ENCODE assay signal across 9 cellular contexts in the genomic region with DNA sequence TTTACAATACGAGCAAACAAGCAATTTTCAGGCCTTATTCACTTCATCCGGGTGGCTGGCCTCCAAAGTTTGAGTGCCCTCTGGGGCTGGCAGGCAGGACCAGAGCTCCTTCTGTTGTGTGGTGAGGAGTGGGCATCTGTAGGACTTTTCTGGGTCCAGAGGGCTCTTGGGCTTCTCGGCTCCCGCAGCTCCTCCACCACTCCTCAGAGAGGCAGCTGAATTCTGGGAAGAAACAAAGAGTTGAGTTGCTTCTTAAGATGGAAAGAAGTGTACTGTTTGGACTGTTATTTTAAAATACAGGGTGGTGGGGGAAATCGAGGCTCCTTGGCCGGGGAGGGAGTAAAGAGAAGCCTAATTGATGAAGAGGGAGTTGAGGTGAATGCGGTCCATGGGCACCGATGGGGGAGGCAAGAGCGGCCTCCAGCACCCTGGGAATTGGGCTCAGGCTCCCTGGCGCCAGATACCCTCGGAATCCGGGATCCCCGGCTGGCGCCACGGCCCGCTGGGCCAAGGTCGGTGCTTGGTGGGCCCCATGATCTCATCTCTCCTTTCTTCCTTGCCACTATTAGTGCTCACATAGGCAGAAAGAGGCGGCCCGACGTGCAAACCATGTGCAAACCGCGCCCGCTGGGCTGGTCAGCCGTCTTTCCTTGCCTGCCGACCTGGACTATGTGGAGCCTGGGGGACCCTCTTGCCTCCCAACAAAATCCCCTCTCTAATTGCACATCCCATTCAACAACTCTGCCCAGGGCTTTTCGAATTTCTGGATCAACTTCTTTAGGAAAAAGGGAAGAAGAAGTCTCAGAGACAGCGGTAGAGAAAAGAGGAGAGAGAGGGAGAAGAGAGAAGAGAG. TPM values are rescaled to one million over a fixed set of nuclear protein-coding genes. Genes with fewer than 3 reads are reported as not detected.
DNase-seq lines count a peak whose midpoint lies in the region; ATAC-seq and TF ChIP-seq lines count a peak whose summit lies in the region.
"Had no signal": no experiment of that assay in that cellular context is flagged by ENCODE, and none has a peak within 500 bp of the region (broad histone marks: within the 10 kb centered on the region; RNA-seq: fewer than 3 reads in every experiment).

No MANE protein-coding gene starts in this region.

- H2AFZ ChIP-seq in GM23338 (no peak overlapping the region), neural cell (ENCODE audit: low read depth, low read length) (no peak overlapping the region)

- H3K4me3 Mint-ChIP-seq in CD14-positive monocyte (peak overlapping the region; percentile 69 to 93), GM23338 (peak overlapping the region; percentile 66)

- no peak for TF ChIP-seq POLR2A in ovary (IDR thresholded peaks at IDR 0.05)

- no peaks in the 10 kb centered on the region for H3K9me2 ChIP-seq in GM23338 (ENCODE audit: insufficient read depth)
- H3K9me2 ChIP-seq in neural cell (ENCODE audit: insufficient read depth, low read length), result no peaks in the 10 kb centered on the region

- TF ChIP-seq CTCF in CD14-positive monocyte (IDR thresholded peaks at IDR 0.05) (no peak), GM23338 (conservative IDR thresholded peaks at IDR 0.05; ENCODE audit: low read depth in 2 of 2) (no peak), neural cell (IDR thresholded peaks at IDR 0.05; ENCODE audit: poor library complexity, severe bottlenecking) (no peak), ovary (IDR thresholded peaks at IDR 0.05) (no peak)

- H3K9ac ChIP-seq in neural cell (ENCODE audit: low read length), result peak overlapping the region; percentile 71

- H3K4me2 ChIP-seq in GM23338, result peak overlapping the region; percentile 94
- peak overlapping the region; percentile 65 for H3K4me2 ChIP-seq in neural cell (ENCODE audit: low read length)

- ATAC-seq in GM23338 (no peak), HG02588 (IDR thresholded peaks at IDR 0.05; ENCODE audit: unreplicated experiment) (no peak)

- peaks cover 36% of the 10 kb centered on the region for H3F3A ChIP-seq in GM23338 (replicated peaks; ENCODE audit: low read depth)
- peaks cover 2% of the 10 kb centered on the region for H3F3A ChIP-seq in neural cell (ENCODE audit: insufficient read depth, low read length, poor library complexity, severe bottlenecking)

- H3K27me3 Mint-ChIP-seq in CD14-positive monocyte (ENCODE audit: low read depth in 3 of 3) (peaks cover 87 to 100% (median 94%) of the 10 kb centered on the region in 3 donors), GM23338 (ENCODE audit: insufficient read depth, low read depth, poor library complexity) (peaks cover 95% of the 10 kb centered on the region)

- H3K36me3 Mint-ChIP-seq in CD14-positive monocyte (peaks cover 2 to 7% of the 10 kb centered on the region in 2 donors), GM23338 (ENCODE audit: low read depth) (no peaks in the 10 kb centered on the region; the same call in 2 of the 3 replicates)

- H3K27ac Mint-ChIP-seq in CD14-positive monocyte (no peak overlapping the region), GM23338 (no peak overlapping the region)

- peaks cover 0 to 44% (median 11%) of the 10 kb centered on the region in 7 donors for H3K9me3 Mint-ChIP-seq in CD14-positive monocyte
- peaks cover 3% of the 10 kb centered on the region; the same call in 1 of the 3 replicates for H3K9me3 Mint-ChIP-seq in GM23338

- H3K79me2 ChIP-seq in GM23338 (replicated peaks; ENCODE audit: insufficient read depth), result no peaks in the 10 kb centered on the region
- peaks cover 85% of the 10 kb centered on the region for H3K79me2 ChIP-seq in neural cell (replicated peaks; ENCODE audit: insufficient read depth, low read length)

- H3K27me3 ChIP-seq in GM23338 (ENCODE audit: insufficient read depth) (peaks cover 100% of the 10 kb centered on the region), neural cell (ENCODE audit: insufficient read depth, low read depth, low read length) (peaks cover 77% of the 10 kb centered on the region), ovary (no peaks in the 10 kb centered on the region)

- peaks cover 65% of the 10 kb centered on the region for H3K4me1 ChIP-seq in GM23338 (ENCODE audit: insufficient read depth)
- peaks cover 4% of the 10 kb centered on the region for H3K4me1 ChIP-seq in ovary (ENCODE audit: insufficient read depth)

- H4K20me1 ChIP-seq in GM23338 (replicated peaks; ENCODE audit: insufficient read depth) (no peaks in the 10 kb centered on the region; the same call in 1 of the 2 replicates), neural cell (ENCODE audit: insufficient read depth) (no peaks in the 10 kb centered on the region)

- peak overlapping the region; percentile 66 for H3K4me3 ChIP-seq in GM23338
- H3K4me3 ChIP-seq in neural cell (ENCODE audit: low read length), result peak overlapping the region; percentile 84
- H3K4me3 ChIP-seq in ovary, result no peak overlapping the region

- intact Hi-C loops in CD14-positive monocyte (cut with micrococcal nuclease) (loop anchor here in 1 of 2 donors (5.0 kb wide), 1 partner anchor 459 kb away; no protein-coding TSS in a partner anchor), ovary (cut with DNase I) (loop anchor here in 1 of 4 donors (10.0 kb wide), 1 partner anchor 896 kb away; no protein-coding TSS in a partner anchor)

- H3K4me1 Mint-ChIP-seq in CD14-positive monocyte, result peaks cover 39% of the 10 kb centered on the region
- H3K4me1 Mint-ChIP-seq in GM23338, result peaks cover 61% of the 10 kb centered on the region

- H3K27ac ChIP-seq in GM23338 (ENCODE audit: low read depth), result no peak overlapping the region
- H3K27ac ChIP-seq in caudate nucleus (ENCODE audit: low read depth, low read length), result peak overlapping the region; percentile 95
- peak overlapping the region; percentile 83 for H3K27ac ChIP-seq in neural cell (ENCODE audit: low read length)
- no peak overlapping the region for H3K27ac ChIP-seq in ovary

- no peak for TF ChIP-seq RAD21 in neural cell (conservative IDR thresholded peaks at IDR 0.05)

- H3K36me3 ChIP-seq in GM23338 (ENCODE audit: insufficient read depth) (no peaks in the 10 kb centered on the region), neural cell (ENCODE audit: insufficient read depth, low read length) (no peaks in the 10 kb centered on the region), ovary (no peaks in the 10 kb centered on the region)

- 7 to 17% (median 10%) methylated on average over 27 of the region's 27 CpGs for WGBS in ovary, 3 donors

- DNase-seq in CD14-positive monocyte (ENCODE audit: low spot score) (no peak), GM23338 (ENCODE audit: low spot score) (no peak), caudate nucleus (lab: John Stamatoyannopoulos, UW) (peak in 3 of 61 donors; percentile 17 to 35 (median 22)), occipital lobe (lab: John Stamatoyannopoulos, UW) (no peak), ovary (no peak), DMS114 treated with DMSO at 0.1 percent for 48 hours (lab: John Stamatoyannopoulos, UW; ENCODE audit: unreplicated experiment) (no peak)

- H3K9me3 ChIP-seq in neural cell (ENCODE audit: low read length), result no peaks in the 10 kb centered on the region
- no peaks in the 10 kb centered on the region for H3K9me3 ChIP-seq in ovary

- no peak for TF ChIP-seq EP300 in neural cell (conservative IDR thresholded peaks at IDR 0.05; ENCODE audit: poor library complexity, severe bottlenecking)
- TF ChIP-seq EP300 in ovary (IDR thresholded peaks at IDR 0.05), result no peak

TF ChIP-seq in GM23338, 12 proteins besides CTCF, POLR2A, EP300 and RAD21:
- TF ChIP-seq EZH2 (IDR thresholded peaks at IDR 0.05; ENCODE audit: low read depth, unreplicated experiment), result peak; percentile 90
- no peak for TF ChIP-seq STAT1 (IDR thresholded peaks at IDR 0.05; ENCODE audit: unreplicated experiment)
- peak; percentile 84 for TF ChIP-seq EZH2phosphoT487 (IDR thresholded peaks at IDR 0.05; ENCODE audit: unreplicated experiment)
TF ChIP-seq in GM23338: peak in this region for 2.

TF ChIP-seq in neural cell, 6 proteins besides CTCF, POLR2A, EP300 and RAD21:
- TF ChIP-seq MXI1 (conservative IDR thresholded peaks at IDR 0.05; ENCODE audit: poor library complexity, severe bottlenecking) (peak; percentile 38), TAF1 (IDR thresholded peaks at IDR 0.05; ENCODE audit: low read depth) (no peak), EZH2 (IDR thresholded peaks at IDR 0.05; ENCODE audit: borderline replicate concordance, insufficient read depth, low read length, poor library complexity, severe bottlenecking) (no peak), SMC3 (conservative IDR thresholded peaks at IDR 0.05; ENCODE audit: poor library complexity) (no peak)
- TF ChIP-seq, protein P1, sequence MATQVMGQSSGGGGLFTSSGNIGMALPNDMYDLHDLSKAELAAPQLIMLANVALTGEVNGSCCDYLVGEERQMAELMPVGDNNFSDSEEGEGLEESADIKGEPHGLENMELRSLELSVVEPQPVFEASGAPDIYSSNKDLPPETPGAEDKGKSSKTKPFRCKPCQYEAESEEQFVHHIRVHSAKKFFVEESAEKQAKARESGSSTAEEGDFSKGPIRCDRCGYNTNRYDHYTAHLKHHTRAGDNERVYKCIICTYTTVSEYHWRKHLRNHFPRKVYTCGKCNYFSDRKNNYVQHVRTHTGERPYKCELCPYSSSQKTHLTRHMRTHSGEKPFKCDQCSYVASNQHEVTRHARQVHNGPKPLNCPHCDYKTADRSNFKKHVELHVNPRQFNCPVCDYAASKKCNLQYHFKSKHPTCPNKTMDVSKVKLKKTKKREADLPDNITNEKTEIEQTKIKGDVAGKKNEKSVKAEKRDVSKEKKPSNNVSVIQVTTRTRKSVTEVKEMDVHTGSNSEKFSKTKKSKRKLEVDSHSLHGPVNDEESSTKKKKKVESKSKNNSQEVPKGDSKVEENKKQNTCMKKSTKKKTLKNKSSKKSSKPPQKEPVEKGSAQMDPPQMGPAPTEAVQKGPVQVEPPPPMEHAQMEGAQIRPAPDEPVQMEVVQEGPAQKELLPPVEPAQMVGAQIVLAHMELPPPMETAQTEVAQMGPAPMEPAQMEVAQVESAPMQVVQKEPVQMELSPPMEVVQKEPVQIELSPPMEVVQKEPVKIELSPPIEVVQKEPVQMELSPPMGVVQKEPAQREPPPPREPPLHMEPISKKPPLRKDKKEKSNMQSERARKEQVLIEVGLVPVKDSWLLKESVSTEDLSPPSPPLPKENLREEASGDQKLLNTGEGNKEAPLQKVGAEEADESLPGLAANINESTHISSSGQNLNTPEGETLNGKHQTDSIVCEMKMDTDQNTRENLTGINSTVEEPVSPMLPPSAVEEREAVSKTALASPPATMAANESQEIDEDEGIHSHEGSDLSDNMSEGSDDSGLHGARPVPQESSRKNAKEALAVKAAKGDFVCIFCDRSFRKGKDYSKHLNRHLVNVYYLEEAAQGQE (IDR thresholded peaks at IDR 0.05; ENCODE audit: borderline replicate concordance), result peak; percentile 16

RNA-seq across cellular contexts. Expression of a gene that starts 0.7 kb away (rescaled TPM):
- polyA plus RNA-seq in CD14-positive monocyte (not detected), GM23338 (2016; fragmentation: Nextera tagmentation; extraction: Ambion mirVana) (0.21 and 0.37 TPM in 2 replicates), neural cell (8.7 and 9.8 TPM in 2 replicates), ovary (not detected)
- total RNA-seq in GM23338 (2014; rRNA removed; shearing (Covaris generic)), result 0.28 TPM in 1 of 2 replicates, not detected in the other
- polyA minus RNA-seq in neural cell, result 11.2 and 13.8 TPM in 2 replicates
- total RNA-seq in occipital lobe (not detected), ovary (not detected)
- total RNA-seq: mammary epithelial cell had no signal
- polyA plus RNA-seq: mammary epithelial cell had no signal

Comparison
In these comparisons a context has a peak if more than half of its experiments do, and no peak if none do; other contexts are left out.
1. H3K27ac ChIP-seq: peak in caudate nucleus (single experiment) and neural cell (single experiment); none in GM23338 (single experiment) and ovary (0 of 2).